In genomic region chr14:90487031-90487430, GRCh38 we compare ENCODE assay signal across 12 cellular contexts.
DNase-seq lines count a peak whose midpoint lies in the region; ATAC-seq and TF ChIP-seq lines count a peak whose summit lies in the region.
"Had no signal": no experiment of that assay in that cellular context is flagged by ENCODE, and none has a peak within 500 bp of the region (broad histone marks: within the 10 kb centered on the region; RNA-seq: fewer than 3 reads in every experiment).

No MANE protein-coding gene starts in this region.

- CTCF ChIA-PET in RWPE1 (lab: Yijun Ruan, JAX): interaction anchor here (1.1 kb wide), 1 partner anchor 17 kb away, joined by 3 read pairs; no protein-coding TSS in a partner anchor

- DNase-seq in COR-L47 (lab: John Stamatoyannopoulos, UW) (peak; percentile 94), NCI-H146 (lab: John Stamatoyannopoulos, UW) (peak; percentile 95), SJCRH30 (peak; percentile 88), left kidney (ENCODE audit: low read depth, low spot score) (peak; percentile 76), SIG-M5 treated with dmso at 0.1 percent for 504 hours (lab: John Stamatoyannopoulos, UW; ENCODE audit: unreplicated experiment) (no peak), OCI-M2 (lab: John Stamatoyannopoulos, UW; ENCODE audit: unreplicated experiment) (no peak), RWPE1 (ENCODE audit: low spot score) (no peak)
- DNase-seq: activated naive CD8-positive, alpha-beta T cell treated with anti-CD3 and anti-CD28 coated beads, Interleukin-2, amount 10 ng/mL, durations not matched to agents 7 days and 5 days; kidney had no signal

- H3K27ac ChIP-seq in SJCRH30 (no peak overlapping the region; the same call in 1 of the 2 replicates), RWPE1 (no peak overlapping the region)
- H3K27ac ChIP-seq: epithelial cell of prostate, HL-60 had no signal

- H3K9me3 ChIP-seq in SJCRH30 (replicated peaks): no peaks in the 10 kb centered on the region; the same call in 1 of the 2 replicates

- no peak for ATAC-seq in GM18867 (IDR thresholded peaks at IDR 0.05; ENCODE audit: unreplicated experiment)

- H3K36me3 ChIP-seq in SJCRH30: no peaks in the 10 kb centered on the region

- TF ChIP-seq CTCF in RWPE1 (conservative IDR thresholded peaks at IDR 0.05; ENCODE audit: low read depth): no peak

- peaks cover 17% of the 10 kb centered on the region; the same call in 1 of the 2 replicates for H3K4me1 ChIP-seq in SJCRH30

- POLR2A ChIA-PET in RWPE1 (lab: Yijun Ruan, JAX; ENCODE audit: low non-redundant PET): no interaction called here

- H3K27me3 ChIP-seq in SJCRH30: no peaks in the 10 kb centered on the region

- no peak overlapping the region for H3K4me3 ChIP-seq in SJCRH30

Comparison
In these comparisons a context has a peak if more than half of its experiments do, and no peak if none do; other contexts are left out.
1. DNase-seq: peak in COR-L47 (single experiment), NCI-H146 (single experiment), SJCRH30 (2 of 2) and left kidney (single experiment); none in SIG-M5 treated with dmso at 0.1 percent for 504 hours (single experiment), OCI-M2 (single experiment) and RWPE1 (single experiment).